Comparison of ENCODE assay signal across 26 cellular contexts in genomic region chr3:37536799-37537311, GRCh38.
"Had no signal": no experiment of that assay in that cellular context is flagged by ENCODE, and none has a peak within 500 bp of the region (broad histone marks: within the 10 kb centered on the region; RNA-seq: fewer than 3 reads in every experiment).

No MANE protein-coding gene starts in this region.

- H3K36me3 Mint-ChIP-seq: naive B cell, WTC11 had no signal

- H3K4me3 Mint-ChIP-seq: activated CD4-positive, alpha-beta memory T cell treated with anti-CD3 and anti-CD28 coated beads, Interleukin-2, amount 10 ng/mL, durations not matched to agents 7 days and 5 days; activated CD4-positive, alpha-beta T cell treated with anti-CD3 and anti-CD28 coated beads, Interleukin-2, amount 10 ng/mL, durations not matched to agents 7 days and 5 days; activated T-cell treated with anti-CD3 and anti-CD28 coated beads, Interleukin-2, amount 50 U/mL, for 24 hours; mesothelial cell of epicardium; neural crest cell; stimulated activated naive CD8-positive, alpha-beta T cell treated with anti-CD3 and anti-CD28 coated beads, Interleukin-15, Interleukin-2, amounts not matched to agents 100 ng/mL and 50 ng/mL, for 24 hours; T-helper 17 cell; WTC11 had no signal

- H3K27me3 ChIP-seq: colonic mucosa, gastrocnemius medialis, tibial nerve had no signal

- ATAC-seq: left colon, T-helper 17 cell, WTC11 had no signal

- H3K27ac Mint-ChIP-seq: activated CD4-positive, alpha-beta memory T cell treated with anti-CD3 and anti-CD28 coated beads, Interleukin-2, amount 10 ng/mL, durations not matched to agents 7 days and 5 days; activated CD4-positive, alpha-beta T cell treated with anti-CD3 and anti-CD28 coated beads, Interleukin-2, amount 10 ng/mL, durations not matched to agents 7 days and 5 days; activated T-cell treated with anti-CD3 and anti-CD28 coated beads, Interleukin-2, amount 50 U/mL, for 24 hours; mesothelial cell of epicardium; naive B cell; stimulated activated naive CD8-positive, alpha-beta T cell treated with anti-CD3 and anti-CD28 coated beads, Interleukin-15, Interleukin-2, amounts not matched to agents 100 ng/mL and 50 ng/mL, for 24 hours; T-helper 17 cell; WTC11 had no signal

- H3K9me3 Mint-ChIP-seq: activated CD4-positive, alpha-beta memory T cell treated with anti-CD3 and anti-CD28 coated beads, Interleukin-2, amount 10 ng/mL, durations not matched to agents 7 days and 5 days; activated CD4-positive, alpha-beta T cell treated with anti-CD3 and anti-CD28 coated beads, Interleukin-2, amount 10 ng/mL, durations not matched to agents 7 days and 5 days; activated T-cell treated with anti-CD3 and anti-CD28 coated beads, Interleukin-2, amount 50 U/mL, for 24 hours; mesothelial cell of epicardium; naive B cell; neural crest cell; stimulated activated naive CD8-positive, alpha-beta T cell treated with anti-CD3 and anti-CD28 coated beads, Interleukin-15, Interleukin-2, amounts not matched to agents 100 ng/mL and 50 ng/mL, for 24 hours; WTC11 had no signal

- H3K27ac ChIP-seq: colonic mucosa, gastrocnemius medialis, tibial nerve had no signal

- H3K4me1 Mint-ChIP-seq: activated CD4-positive, alpha-beta memory T cell treated with anti-CD3 and anti-CD28 coated beads, Interleukin-2, amount 10 ng/mL, durations not matched to agents 7 days and 5 days; naive B cell had no signal

- DNase-seq: activated CD4-positive, alpha-beta memory T cell treated with anti-CD3 and anti-CD28 coated beads, Interleukin-2, amount 10 ng/mL, durations not matched to agents 7 days and 5 days; activated CD4-positive, alpha-beta T cell treated with anti-CD3 and anti-CD28 coated beads for 1 hour; activated CD4-positive, alpha-beta T cell treated with anti-CD3 and anti-CD28 coated beads, Interleukin-2, amount 10 ng/mL, durations not matched to agents 7 days and 5 days; activated CD8-positive, alpha-beta memory T cell treated with anti-CD3 and anti-CD28 coated beads, Interleukin-2, amount 50 U/mL, for 48 hours; activated gamma-delta T cell treated with Interleukin-2 at 50 U/mL for 16 hours; activated naive CD4-positive, alpha-beta T cell treated with anti-CD3 and anti-CD28 coated beads, Interleukin-2, amount 50 U/mL, for 16 hours; activated T-cell treated with anti-CD3 and anti-CD28 coated beads, Interleukin-2, amount 50 U/mL, for 24 hours; cerebellar nuclear complex; colonic mucosa; effector CD8-positive, alpha-beta T cell; erythroblast; glutamatergic neuron; hippocampal formation; left colon; naive B cell; occipital lobe; right cardiac atrium; stimulated activated CD4-positive, alpha-beta T cell treated with anti-CD3 and anti-CD28 coated beads, Interleukin-4, amount 100 ng/mL, for 1 hour; T-helper 17 cell; T1000 had no signal

- H3K4me3 ChIP-seq: colonic mucosa, gastrocnemius medialis, tibial nerve had no signal

- H3K9me3 ChIP-seq: colonic mucosa, gastrocnemius medialis, tibial nerve had no signal

- H3K36me3 ChIP-seq: colonic mucosa, gastrocnemius medialis had no signal

- H3K4me1 ChIP-seq: colonic mucosa, tibial nerve had no signal

- H3K27me3 Mint-ChIP-seq: naive B cell had no signal
